1 cellular context compared by ENCODE assay signal in the genomic region with DNA sequence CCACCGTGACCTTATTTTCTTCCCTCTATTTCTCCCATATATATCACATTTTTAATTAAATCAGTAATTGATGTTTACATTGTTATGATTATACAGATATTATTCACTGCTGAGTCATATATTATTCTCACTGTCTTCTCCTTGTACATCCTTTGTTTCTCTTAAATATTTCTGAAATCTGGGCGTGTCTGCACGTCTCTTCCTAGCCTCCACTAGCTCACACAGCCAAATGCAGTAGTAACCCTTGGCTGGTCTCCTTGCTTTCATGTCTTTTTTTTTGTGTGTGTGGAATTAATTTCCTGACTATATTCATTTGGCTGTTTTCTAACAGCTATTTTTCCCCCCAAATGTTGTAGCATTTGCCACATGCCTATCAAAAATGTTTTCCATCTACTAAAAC.
TF ChIP-seq lines count a peak whose summit lies in the region.

No MANE protein-coding gene starts in this region.

TF ChIP-seq in SK-N-SH treated with all-trans-retinoic acid at 6 μM for 48 hours, 23 proteins besides CTCF, POLR2A, EP300 and RAD21 (continued from another document):
- TF ChIP-seq TCF4 (CRISPR knock-in tag; IDR thresholded peaks at IDR 0.05; ENCODE audit: borderline replicate concordance) (no peak), PPARA (CRISPR knock-in tag; IDR thresholded peaks at IDR 0.05; ENCODE audit: borderline replicate concordance) (no peak), BACH2 (CRISPR knock-in tag; IDR thresholded peaks at IDR 0.05; ENCODE audit: borderline replicate concordance) (no peak), PATZ1 (CRISPR knock-in tag; IDR thresholded peaks at IDR 0.05; ENCODE audit: borderline replicate concordance) (no peak), ZC3H10 (CRISPR knock-in tag; IDR thresholded peaks at IDR 0.05) (no peak), ESRRG (CRISPR knock-in tag; IDR thresholded peaks at IDR 0.05) (no peak), ISL1 (CRISPR knock-in tag; IDR thresholded peaks at IDR 0.05) (no peak)
- TF ChIP-seq, protein P1, sequence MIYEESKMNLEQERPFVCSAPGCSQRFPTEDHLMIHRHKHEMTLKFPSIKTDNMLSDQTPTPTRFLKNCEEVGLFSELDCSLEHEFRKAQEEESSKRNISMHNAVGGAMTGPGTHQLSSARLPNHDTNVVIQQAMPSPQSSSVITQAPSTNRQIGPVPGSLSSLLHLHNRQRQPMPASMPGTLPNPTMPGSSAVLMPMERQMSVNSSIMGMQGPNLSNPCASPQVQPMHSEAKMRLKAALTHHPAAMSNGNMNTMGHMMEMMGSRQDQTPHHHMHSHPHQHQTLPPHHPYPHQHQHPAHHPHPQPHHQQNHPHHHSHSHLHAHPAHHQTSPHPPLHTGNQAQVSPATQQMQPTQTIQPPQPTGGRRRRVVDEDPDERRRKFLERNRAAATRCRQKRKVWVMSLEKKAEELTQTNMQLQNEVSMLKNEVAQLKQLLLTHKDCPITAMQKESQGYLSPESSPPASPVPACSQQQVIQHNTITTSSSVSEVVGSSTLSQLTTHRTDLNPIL (CRISPR knock-in tag; IDR thresholded peaks at IDR 0.05; ENCODE audit: low read depth): no peak
